Comparison of ENCODE assay signal across 1 cellular context in genomic region chrX:132031867-132032266, GRCh38.
TF ChIP-seq lines count a peak whose summit lies in the region.

No MANE protein-coding gene starts in this region.

TF ChIP-seq in GM12878, 131 proteins besides CTCF, POLR2A, EP300 and RAD21:
- TF ChIP-seq ATF3 (IDR thresholded peaks at IDR 0.05; ENCODE audit: borderline replicate concordance, extremely low read depth, low read depth, low read length) (no peak), RBBP5 (conservative IDR thresholded peaks at IDR 0.05) (no peak), MYC (IDR thresholded peaks at IDR 0.05; ENCODE audit: insufficient read depth, insufficient read length, insufficient replicate concordance, low read length, severe bottlenecking) (no peak), STAT3 (IDR thresholded peaks at IDR 0.05; ENCODE audit: low read depth, low read length) (no peak), SMARCA5 (IDR thresholded peaks at IDR 0.05) (no peak), RELB (IDR thresholded peaks at IDR 0.05; ENCODE audit: low read depth) (no peak), ZSCAN29 (IDR thresholded peaks at IDR 0.05) (no peak), FOXM1 (IDR thresholded peaks at IDR 0.05; ENCODE audit: low read depth, low read length) (no peak), CHD4 (IDR thresholded peaks at IDR 0.05) (no peak), ELK1 (IDR thresholded peaks at IDR 0.05; ENCODE audit: low read depth, low read length) (no peak), SPI1 (IDR thresholded peaks at IDR 0.05; ENCODE audit: borderline replicate concordance, insufficient read depth, low read depth, low read length) (no peak), NR2C2 (IDR thresholded peaks at IDR 0.05; ENCODE audit: borderline replicate concordance, control insufficient read depth, insufficient read length, low read depth) (no peak), ZBTB11 (CRISPR knock-in tag; IDR thresholded peaks at IDR 0.05) (no peak), ETV6 (conservative IDR thresholded peaks at IDR 0.05 in 1 of 2, IDR thresholded peaks at IDR 0.05 in 1 of 2; ENCODE audit: borderline replicate concordance in 1 of 2, low read depth in 1 of 2) (no peak), EGR1 (IDR thresholded peaks at IDR 0.05; ENCODE audit: borderline replicate concordance in 1 of 2, low read depth in 2 of 2, low read length in 2 of 2) (no peak), CBX3 (IDR thresholded peaks at IDR 0.05; ENCODE audit: borderline replicate concordance, low read depth) (no peak)
TF ChIP-seq in GM12878: peak in this region for 0.
